Comparison of ENCODE assay signal across 14 cellular contexts in the genomic region with DNA sequence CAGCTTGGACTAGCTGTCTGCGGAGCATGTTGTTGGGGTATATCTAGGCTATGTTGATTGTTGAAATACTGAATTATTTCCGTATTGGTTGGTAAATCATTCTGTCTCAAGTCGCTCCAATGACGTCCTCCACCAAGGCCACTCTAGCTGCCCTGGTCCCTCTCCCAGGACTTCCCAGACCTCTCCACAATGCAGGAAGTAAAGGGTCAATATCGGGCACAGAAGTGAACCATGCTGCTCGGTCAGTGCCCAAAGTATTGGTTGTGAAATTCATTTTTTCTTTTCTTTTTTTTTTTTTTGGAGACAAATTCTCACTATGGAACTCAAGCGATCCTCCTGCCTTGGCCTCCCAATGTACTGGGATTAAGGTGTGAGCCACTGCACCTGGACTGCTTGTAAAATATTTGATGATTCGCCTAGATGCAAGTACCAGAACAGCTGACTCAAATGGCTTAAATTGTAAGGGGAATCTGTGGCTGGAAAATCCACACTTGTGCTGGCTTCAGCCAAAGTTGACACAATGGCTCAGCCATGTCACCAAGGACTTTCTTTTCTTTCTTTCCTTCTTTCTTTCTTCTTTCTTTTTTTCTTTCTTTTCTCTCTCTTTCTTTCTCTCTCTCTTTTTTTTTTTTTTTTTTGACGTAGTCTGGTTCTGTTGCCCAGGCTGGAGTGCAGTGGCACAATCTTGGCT. TPM values are rescaled to one million over a fixed set of nuclear protein-coding genes. Genes with fewer than 3 reads are reported as not detected.
DNase-seq lines count a peak whose midpoint lies in the region; ATAC-seq, FAIRE-seq and TF ChIP-seq lines count a peak whose summit lies in the region.
"Had no signal": no experiment of that assay in that cellular context is flagged by ENCODE, and none has a peak within 500 bp of the region (broad histone marks: within the 10 kb centered on the region; RNA-seq: fewer than 3 reads in every experiment).

No MANE protein-coding gene starts in this region.

- intact Hi-C loops in lower lobe of right lung (cut with DNase I) (no loop called here), thyroid gland (cut with DNase I) (no loop called here)
- intact Hi-C loops in activated T-helper 2 cell treated with anti-CD3 and anti-CD28 coated beads, Interferon-gamma antibody, Interleukin-2, Interleukin-4, amounts not matched to agents 10 μg/mL and 5 μg/mL and 100 μg/mL, durations not matched to agents 14 hours and 24 hours and 36 hours (cut with micrococcal nuclease) = no loop called here

- no peak overlapping the region for H3K27ac Mint-ChIP-seq in activated T-helper 2 cell treated with anti-CD3 and anti-CD28 coated beads, Interferon-gamma antibody, Interleukin-2, Interleukin-4, amounts not matched to agents 10 μg/mL and 5 μg/mL and 100 μg/mL, durations not matched to agents 14 hours and 24 hours and 36 hours
- H3K27ac Mint-ChIP-seq: activated CD4-positive, alpha-beta T cell treated with anti-CD3 and anti-CD28 coated beads, Interleukin-2, amount 10 ng/mL, durations not matched to agents 24 days and 14 days; activated naive CD8-positive, alpha-beta T cell treated with anti-CD3 and anti-CD28 coated beads, Interleukin-2, amount 10 ng/mL, durations not matched to agents 7 days and 5 days had no signal

- H3K4me1 ChIP-seq in lower lobe of right lung (peaks cover 17% of the 10 kb centered on the region), thyroid gland (peaks cover 18 to 25% of the 10 kb centered on the region in 2 donors)
- H3K4me1 ChIP-seq: neural progenitor cell had no signal

- H3K4me3 Mint-ChIP-seq in activated T-helper 2 cell treated with anti-CD3 and anti-CD28 coated beads, Interferon-gamma antibody, Interleukin-2, Interleukin-4, amounts not matched to agents 10 μg/mL and 5 μg/mL and 100 μg/mL, durations not matched to agents 14 hours and 24 hours and 36 hours (ENCODE audit: low read depth) = no peak overlapping the region
- H3K4me3 Mint-ChIP-seq: activated CD4-positive, alpha-beta T cell treated with anti-CD3 and anti-CD28 coated beads, Interleukin-2, amount 10 ng/mL, durations not matched to agents 24 days and 14 days; activated naive CD8-positive, alpha-beta T cell treated with anti-CD3 and anti-CD28 coated beads, Interleukin-2, amount 10 ng/mL, durations not matched to agents 7 days and 5 days; neural progenitor cell had no signal

- H3K4me3 ChIP-seq in brain microvascular endothelial cell (ENCODE audit: low read depth, low read length) = no peak overlapping the region
- H3K4me3 ChIP-seq in lower lobe of right lung = no peak overlapping the region
- no peak overlapping the region for H3K4me3 ChIP-seq in thyroid gland (replicated peaks in 1 of 3)
- H3K4me3 ChIP-seq: neural progenitor cell had no signal

- WGBS in thyroid gland, 2 donors = 83 to 90% methylated on average over 9 of the region's 9 CpGs

- H3K9me3 Mint-ChIP-seq in activated T-helper 2 cell treated with anti-CD3 and anti-CD28 coated beads, Interferon-gamma antibody, Interleukin-2, Interleukin-4, amounts not matched to agents 10 μg/mL and 5 μg/mL and 100 μg/mL, durations not matched to agents 14 hours and 24 hours and 36 hours = no peaks in the 10 kb centered on the region
- H3K9me3 Mint-ChIP-seq: activated CD4-positive, alpha-beta T cell treated with anti-CD3 and anti-CD28 coated beads, Interleukin-2, amount 10 ng/mL, durations not matched to agents 24 days and 14 days; activated naive CD8-positive, alpha-beta T cell treated with anti-CD3 and anti-CD28 coated beads, Interleukin-2, amount 10 ng/mL, durations not matched to agents 7 days and 5 days; neural progenitor cell had no signal

- no peaks in the 10 kb centered on the region for H3K27me3 ChIP-seq in brain microvascular endothelial cell (replicated peaks)
- no peaks in the 10 kb centered on the region for H3K27me3 ChIP-seq in lower lobe of right lung (ENCODE audit: low read depth)
- H3K27me3 ChIP-seq in thyroid gland = no peaks in the 10 kb centered on the region
- H3K27me3 ChIP-seq: neural progenitor cell had no signal

- in situ Hi-C loops in brain microvascular endothelial cell (cut with HindIII; ENCODE audit: low pct_ligation_motif_present, low sequenced_read_pairs) = no loop called here

- TF ChIP-seq POLR2A in thyroid gland (IDR thresholded peaks at IDR 0.05) = no peak

- peak; percentile 19 to 27 for ATAC-seq in lower lobe of right lung

- no peak for TF ChIP-seq CTCF in brain microvascular endothelial cell (IDR thresholded peaks at IDR 0.05; ENCODE audit: low read depth, low read length, missing control alignments)
- no peak for TF ChIP-seq CTCF in lower lobe of right lung (IDR thresholded peaks at IDR 0.05)
- no peak for TF ChIP-seq CTCF in thyroid gland (IDR thresholded peaks at IDR 0.05)

- H3K27ac ChIP-seq in brain microvascular endothelial cell (peak overlapping the region; percentile 84), lower lobe of right lung (peak overlapping the region; percentile 65), thyroid gland (peak overlapping the region; percentile 57 to 89 (median 88))
- H3K27ac ChIP-seq: neural progenitor cell had no signal

- no peaks in the 10 kb centered on the region for H3K36me3 ChIP-seq in brain microvascular endothelial cell (replicated peaks)
- no peaks in the 10 kb centered on the region for H3K36me3 ChIP-seq in lower lobe of right lung
- no peaks in the 10 kb centered on the region for H3K36me3 ChIP-seq in thyroid gland
- H3K36me3 ChIP-seq: neural progenitor cell had no signal

- DNase-seq in LoVo (ENCODE audit: low spot score) = peak; percentile 20
- DNase-seq in brain microvascular endothelial cell = no peak
- DNase-seq in lower lobe of right lung = peak; percentile 9
- no peak for DNase-seq in thyroid gland
- no peak for DNase-seq in GM19239 (ENCODE audit: insufficient read length, low spot score)
- DNase-seq in stimulated activated CD4-positive, alpha-beta T cell treated with anti-CD3 and anti-CD28 coated beads, Interleukin-4, amount 100 ng/mL, for 4 hours = no peak
- DNase-seq in inferior parietal cortex (ENCODE audit: extremely low spot score) = no peak
- DNase-seq in activated T-helper 2 cell treated with anti-CD3 and anti-CD28 coated beads, Interferon-gamma antibody, Interleukin-2, Interleukin-4, amounts not matched to agents 10 μg/mL and 5 μg/mL and 100 μg/mL, durations not matched to agents 14 hours and 24 hours and 36 hours (ENCODE audit: low spot score) = no peak
- DNase-seq: activated CD4-positive, alpha-beta T cell treated with anti-CD3 and anti-CD28 coated beads, Interleukin-2, amount 10 ng/mL, durations not matched to agents 24 days and 14 days; activated naive CD8-positive, alpha-beta T cell treated with anti-CD3 and anti-CD28 coated beads, Interleukin-2, amount 10 ng/mL, durations not matched to agents 7 days and 5 days; GF-D8; NCI-H187; RPMI8226 had no signal

- H3K27me3 Mint-ChIP-seq in activated T-helper 2 cell treated with anti-CD3 and anti-CD28 coated beads, Interferon-gamma antibody, Interleukin-2, Interleukin-4, amounts not matched to agents 10 μg/mL and 5 μg/mL and 100 μg/mL, durations not matched to agents 14 hours and 24 hours and 36 hours (ENCODE audit: low read depth) = no peaks in the 10 kb centered on the region

- H3K4me1 Mint-ChIP-seq in activated T-helper 2 cell treated with anti-CD3 and anti-CD28 coated beads, Interferon-gamma antibody, Interleukin-2, Interleukin-4, amounts not matched to agents 10 μg/mL and 5 μg/mL and 100 μg/mL, durations not matched to agents 14 hours and 24 hours and 36 hours (ENCODE audit: low read depth) = no peaks in the 10 kb centered on the region

- FAIRE-seq in GM19239 (lab: Jason Lieb, UNC) = no peak

- no peaks in the 10 kb centered on the region for H3K36me3 Mint-ChIP-seq in activated T-helper 2 cell treated with anti-CD3 and anti-CD28 coated beads, Interferon-gamma antibody, Interleukin-2, Interleukin-4, amounts not matched to agents 10 μg/mL and 5 μg/mL and 100 μg/mL, durations not matched to agents 14 hours and 24 hours and 36 hours (ENCODE audit: low read depth)
- H3K36me3 Mint-ChIP-seq: activated naive CD8-positive, alpha-beta T cell treated with anti-CD3 and anti-CD28 coated beads, Interleukin-2, amount 10 ng/mL, durations not matched to agents 7 days and 5 days; neural progenitor cell had no signal

- H3K9me3 ChIP-seq in lower lobe of right lung (no peaks in the 10 kb centered on the region), thyroid gland (no peaks in the 10 kb centered on the region)

RNA-seq across cellular contexts. Expression of gene NUMBL, which starts 43.7 kb away (rescaled TPM):
- total RNA-seq in lower lobe of right lung (17.7 TPM), thyroid gland (10 to 100 TPM; 14.2 to 22.5 (median 17.0) TPM)
- 18.0 and 27.0 TPM in 2 replicates for total RNA-seq in activated T-helper 2 cell treated with anti-CD3 and anti-CD28 coated beads, Interferon-gamma antibody, Interleukin-2, Interleukin-4, amounts not matched to agents 10 μg/mL and 5 μg/mL and 100 μg/mL, durations not matched to agents 14 hours and 24 hours and 36 hours

RNA-seq across cellular contexts. Expression of gene LTBP4, which starts 45.5 kb away (rescaled TPM):
- total RNA-seq in lower lobe of right lung (316 TPM), thyroid gland (100 to 1,000 TPM; 134 to 276 (median 196) TPM)
- 101 and 104 TPM in 2 replicates for total RNA-seq in activated T-helper 2 cell treated with anti-CD3 and anti-CD28 coated beads, Interferon-gamma antibody, Interleukin-2, Interleukin-4, amounts not matched to agents 10 μg/mL and 5 μg/mL and 100 μg/mL, durations not matched to agents 14 hours and 24 hours and 36 hours

Comparison
In these comparisons a context has a peak if more than half of its experiments do, and no peak if none do; other contexts are left out.
1. DNase-seq: peak in LoVo (single experiment) and lower lobe of right lung (single experiment); none in brain microvascular endothelial cell (single experiment), thyroid gland (0 of 2), GM19239 (single experiment), stimulated activated CD4-positive, alpha-beta T cell treated with anti-CD3 and anti-CD28 coated beads, Interleukin-4, amount 100 ng/mL, for 4 hours (0 of 2), inferior parietal cortex (single experiment) and activated T-helper 2 cell treated with anti-CD3 and anti-CD28 coated beads, Interferon-gamma antibody, Interleukin-2, Interleukin-4, amounts not matched to agents 10 μg/mL and 5 μg/mL and 100 μg/mL, durations not matched to agents 14 hours and 24 hours and 36 hours (single experiment).
2. Peak in every context shown above with its lines, with median percentiles within 50 percentile points of each other: H3K27ac ChIP-seq.